8 cellular contexts compared by ENCODE assay signal in the genomic region with DNA sequence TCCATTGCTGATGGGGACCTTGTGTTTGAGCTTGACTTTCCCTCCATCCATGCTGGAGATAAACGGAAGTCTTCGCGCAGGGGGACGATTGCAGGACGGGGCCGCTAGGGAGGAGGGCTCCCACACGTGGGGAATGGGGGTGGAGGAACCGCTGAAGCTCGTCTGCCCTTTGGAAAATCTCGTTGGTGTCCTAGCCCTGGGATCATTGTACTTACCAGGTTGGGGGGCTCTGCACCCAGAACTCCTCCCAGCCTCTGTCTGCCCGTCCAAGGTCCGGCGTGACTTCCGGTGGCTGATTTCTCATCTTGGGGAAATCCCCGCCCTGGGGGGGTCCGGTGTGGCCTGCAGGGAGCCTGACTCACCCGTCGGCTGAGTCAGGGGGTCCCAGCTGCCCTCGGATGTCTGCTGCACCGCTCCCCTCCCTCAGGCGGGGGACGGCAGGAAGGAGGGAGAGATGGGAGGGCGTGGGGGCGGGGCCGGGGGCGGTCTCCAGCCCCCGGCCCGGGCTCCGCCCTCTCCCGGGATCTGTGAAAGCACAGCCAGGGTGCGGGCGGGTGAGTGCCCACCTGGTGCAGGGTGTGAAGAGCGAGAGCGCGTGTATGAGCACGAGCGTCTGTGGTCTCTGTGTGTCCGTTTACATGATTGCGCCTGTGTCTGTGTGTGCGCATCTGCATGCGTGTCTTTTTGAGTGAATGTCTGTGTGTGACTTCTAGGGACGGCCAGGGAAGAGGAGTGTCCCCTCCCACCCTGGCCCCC. TPM values are rescaled to one million over a fixed set of nuclear protein-coding genes. Genes with fewer than 3 reads are reported as not detected.
DNase-seq lines count a peak whose midpoint lies in the region; ATAC-seq lines count a peak whose summit lies in the region.

No MANE protein-coding gene starts in this region.

- H4K5ac ChIP-seq in mesendoderm (ENCODE audit: low read length) = no peak overlapping the region

- H3K9me3 ChIP-seq in CD4-positive, CD25-positive, alpha-beta regulatory T cell (ENCODE audit: control insufficient read depth in 2 of 2, low read length in 2 of 2) = no peaks in the 10 kb centered on the region

- no peak overlapping the region for H2AK5ac ChIP-seq in mesendoderm (ENCODE audit: low read length)

- DNase-seq in CD4-positive, CD25-positive, alpha-beta regulatory T cell = peak; percentile 38 to 67 (median 66)
- peak; percentile 53 to 70 for DNase-seq in NCI-H1930 (lab: John Stamatoyannopoulos, UW)
- peak; percentile 51 for DNase-seq in activated CD4-positive, alpha-beta T cell treated with anti-CD3 and anti-CD28 coated beads, Interleukin-2, amount 10 ng/mL, durations not matched to agents 7 days and 5 days
- DNase-seq in ecto neural progenitor cell (ENCODE audit: low spot score) = peak; percentile 81
- peak; percentile 77 for DNase-seq in mesendoderm
- peak; percentile 72 for DNase-seq in stimulated activated CD8-positive, alpha-beta memory T cell treated with anti-CD3 and anti-CD28 coated beads, Interleukin-4, amount 100 ng/mL, for 24 hours (ENCODE audit: low read depth)
- DNase-seq in NCI-H526 treated with DMSO at 0.1 percent for 48 hours (lab: John Stamatoyannopoulos, UW) = no peak

- WGBS in mesendoderm (ENCODE audit: extremely low coverage, insufficient coverage, low lambda C conversion rate) = no CpG with 5 or more reads among the region's 42 CpGs

- no peak overlapping the region for H4K8ac ChIP-seq in mesendoderm (ENCODE audit: low read depth, low read length)

- peaks cover 73% of the 10 kb centered on the region for H3K4me1 ChIP-seq in CD4-positive, CD25-positive, alpha-beta regulatory T cell (ENCODE audit: control insufficient read depth, insufficient read depth, low read length, poor library complexity, severe bottlenecking)
- peaks cover 2% of the 10 kb centered on the region for H3K4me1 ChIP-seq in mesendoderm (ENCODE audit: control insufficient read depth, low read depth, low read length)

- H3K79me1 ChIP-seq in mesendoderm (ENCODE audit: low read length) = no peaks in the 10 kb centered on the region

- peak overlapping the region; percentile 81 for H3K56ac ChIP-seq in mesendoderm (ENCODE audit: low read length)

- peak overlapping the region; percentile 82 for H3K27ac ChIP-seq in CD4-positive, CD25-positive, alpha-beta regulatory T cell (ENCODE audit: insufficient read depth, low read length, poor library complexity, severe bottlenecking)
- H3K27ac ChIP-seq in mesendoderm (ENCODE audit: low read depth, low read length) = no peak overlapping the region

- H3K9ac ChIP-seq in mesendoderm (ENCODE audit: low read length) = peak overlapping the region; percentile 57

- no peak overlapping the region for H2BK5ac ChIP-seq in mesendoderm (ENCODE audit: low read length)

- H3K4ac ChIP-seq in mesendoderm (ENCODE audit: low read depth, low read length) = no peak overlapping the region

- H3K27me3 ChIP-seq in CD4-positive, CD25-positive, alpha-beta regulatory T cell (ENCODE audit: control insufficient read depth, insufficient read depth, low read length) = no peaks in the 10 kb centered on the region
- H3K27me3 ChIP-seq in mesendoderm (ENCODE audit: insufficient read depth, low read length, poor library complexity) = peaks cover 9% of the 10 kb centered on the region

- peaks cover 18% of the 10 kb centered on the region for H3K36me3 ChIP-seq in CD4-positive, CD25-positive, alpha-beta regulatory T cell (ENCODE audit: control insufficient read depth, insufficient read depth, low read length)
- no peaks in the 10 kb centered on the region for H3K36me3 ChIP-seq in mesendoderm (ENCODE audit: control insufficient read depth, insufficient read depth, low read length)

- H2BK120ac ChIP-seq in mesendoderm (ENCODE audit: low read depth, low read length) = no peak overlapping the region

- peaks cover 13% of the 10 kb centered on the region for H3K36me3 Mint-ChIP-seq in CD4-positive, CD25-positive, alpha-beta regulatory T cell
- peaks cover 44% of the 10 kb centered on the region for H3K36me3 Mint-ChIP-seq in activated CD4-positive, alpha-beta T cell treated with anti-CD3 and anti-CD28 coated beads, Interleukin-2, amount 10 ng/mL, durations not matched to agents 7 days and 5 days (ENCODE audit: low read depth)

- H3K18ac ChIP-seq in mesendoderm (ENCODE audit: low read length) = peak overlapping the region; percentile 25

- CTCF ChIA-PET in activated CD4-positive, alpha-beta T cell treated with anti-CD3 and anti-CD28 coated beads, Interleukin-2, amount 10 ng/mL, durations not matched to agents 7 days and 5 days (lab: Charles Lee) = interaction anchor here (0.7 to 4.3 kb wide), 5 partner anchors 16 to 60 kb away, joined by 3 to 24 read pairs (median 4); no protein-coding TSS in a partner anchor

- H3K4me1 Mint-ChIP-seq in CD4-positive, CD25-positive, alpha-beta regulatory T cell = peaks cover 18 to 83% (median 36%) of the 10 kb centered on the region in 4 donors
- peaks cover 75% of the 10 kb centered on the region for H3K4me1 Mint-ChIP-seq in activated CD4-positive, alpha-beta T cell treated with anti-CD3 and anti-CD28 coated beads, Interleukin-2, amount 10 ng/mL, durations not matched to agents 7 days and 5 days

- no peak overlapping the region for H3K23ac ChIP-seq in mesendoderm (ENCODE audit: low read length)

- no peaks in the 10 kb centered on the region for H3K9me3 Mint-ChIP-seq in CD4-positive, CD25-positive, alpha-beta regulatory T cell
- H3K9me3 Mint-ChIP-seq in activated CD4-positive, alpha-beta T cell treated with anti-CD3 and anti-CD28 coated beads, Interleukin-2, amount 10 ng/mL, durations not matched to agents 7 days and 5 days = no peaks in the 10 kb centered on the region

- H3K4me2 ChIP-seq in mesendoderm (ENCODE audit: low read length) = peak overlapping the region; percentile 99

- peak overlapping the region; percentile 68 to 94 (median 79) for H3K27ac Mint-ChIP-seq in CD4-positive, CD25-positive, alpha-beta regulatory T cell
- H3K27ac Mint-ChIP-seq in activated CD4-positive, alpha-beta T cell treated with anti-CD3 and anti-CD28 coated beads, Interleukin-2, amount 10 ng/mL, durations not matched to agents 7 days and 5 days = peak overlapping the region; percentile 82

- peak overlapping the region; percentile 76 to 94 (median 84) for H3K4me3 Mint-ChIP-seq in CD4-positive, CD25-positive, alpha-beta regulatory T cell
- peak overlapping the region; percentile 67 for H3K4me3 Mint-ChIP-seq in activated CD4-positive, alpha-beta T cell treated with anti-CD3 and anti-CD28 coated beads, Interleukin-2, amount 10 ng/mL, durations not matched to agents 7 days and 5 days

- ATAC-seq in CD4-positive, CD25-positive, alpha-beta regulatory T cell (ENCODE audit: low read depth in 2 of 2) = peak; percentile 35 to 44
- peak; percentile 46 for ATAC-seq in GM21423 (IDR thresholded peaks at IDR 0.05; ENCODE audit: unreplicated experiment)

- no peaks in the 10 kb centered on the region for H3K27me3 Mint-ChIP-seq in CD4-positive, CD25-positive, alpha-beta regulatory T cell
- no peaks in the 10 kb centered on the region for H3K27me3 Mint-ChIP-seq in activated CD4-positive, alpha-beta T cell treated with anti-CD3 and anti-CD28 coated beads, Interleukin-2, amount 10 ng/mL, durations not matched to agents 7 days and 5 days

- H3K79me2 ChIP-seq in mesendoderm (ENCODE audit: control insufficient read depth, insufficient read depth, low read length) = no peaks in the 10 kb centered on the region

- POLR2A ChIA-PET in activated CD4-positive, alpha-beta T cell treated with anti-CD3 and anti-CD28 coated beads, Interleukin-2, amount 10 ng/mL, durations not matched to agents 7 days and 5 days (lab: Charles Lee) = interaction anchor here (1.0 to 1.2 kb wide), 2 partner anchors 33 to 58 kb away, joined by 4 to 6 read pairs; no protein-coding TSS in a partner anchor

- H3K4me3 ChIP-seq in CD4-positive, CD25-positive, alpha-beta regulatory T cell (ENCODE audit: low read depth, low read length) = peak overlapping the region; percentile 66
- peak overlapping the region; percentile 43 for H3K4me3 ChIP-seq in mesendoderm (ENCODE audit: low read length)

- no peak overlapping the region for H2BK15ac ChIP-seq in mesendoderm (replicated peaks; ENCODE audit: low read depth)

RNA-seq across cellular contexts. Expression of a gene that starts 35.8 kb away (rescaled TPM):
- 187 TPM for total RNA-seq in CD4-positive, CD25-positive, alpha-beta regulatory T cell
- polyA plus RNA-seq in CD4-positive, CD25-positive, alpha-beta regulatory T cell = 10 to 100 TPM; 47.3 to 63.2 (median 52.5) TPM
- total RNA-seq in activated CD4-positive, alpha-beta T cell treated with anti-CD3 and anti-CD28 coated beads, Interleukin-2, amount 10 ng/mL, durations not matched to agents 7 days and 5 days = 100 to 1,000 TPM; 222 to 242 TPM
- 2.4 TPM for polyA plus RNA-seq in mesendoderm (2013, experiment 1 of 2)
- polyA plus RNA-seq in mesendoderm (2013, experiment 2 of 2) = 2.5 TPM
